13 cellular contexts compared by ENCODE assay signal in genomic region chr15:98943609-98944111, GRCh38.
A peak's percentile ranks its signal among the peaks of the same experiment; 100 is the strongest.
DNase-seq lines count a peak whose midpoint lies in the region; ATAC-seq and TF ChIP-seq lines count a peak whose summit lies in the region.
"Had no signal": no experiment of that assay in that cellular context is flagged by ENCODE, and none has a peak within 500 bp of the region (broad histone marks: within the 10 kb centered on the region; RNA-seq: fewer than 3 reads in every experiment).

No MANE protein-coding gene starts in this region.

- H3K4me1 Mint-ChIP-seq in nephron progenitor cell (peaks cover 10% of the 10 kb centered on the region), natural killer cell (no peaks in the 10 kb centered on the region)
- no peaks in the 10 kb centered on the region for H3K4me1 Mint-ChIP-seq in activated CD4-positive, alpha-beta T cell treated with anti-CD3 and anti-CD28 coated beads for 36 hours

- intact Hi-C loops in Right ventricle myocardium inferior (cut with DNase I) (loop anchor here (5.0 kb wide), 1 partner anchor 114 kb away; no protein-coding TSS in a partner anchor), cardiac septum (cut with DNase I) (loop anchor here (2.0 kb wide), 1 partner anchor 113 kb away; no protein-coding TSS in a partner anchor), testis (cut with DNase I; ENCODE audit: low total_unique reads) (no loop called here), natural killer cell (cut with micrococcal nuclease) (no loop called here)
- intact Hi-C loops in activated CD4-positive, alpha-beta T cell treated with anti-CD3 and anti-CD28 coated beads for 36 hours (cut with DNase I, micrococcal nuclease): no loop called here

- peaks cover 63% of the 10 kb centered on the region for H3K36me3 Mint-ChIP-seq in nephron progenitor cell (ENCODE audit: low read depth)
- H3K36me3 Mint-ChIP-seq in activated CD4-positive, alpha-beta T cell treated with anti-CD3 and anti-CD28 coated beads for 36 hours (ENCODE audit: low read depth): peaks cover 19% of the 10 kb centered on the region
- H3K36me3 Mint-ChIP-seq in natural killer cell: peaks cover 14% of the 10 kb centered on the region

- H3K4me3 Mint-ChIP-seq in nephron progenitor cell (no peak overlapping the region), natural killer cell (no peak overlapping the region)
- no peak overlapping the region for H3K4me3 Mint-ChIP-seq in activated CD4-positive, alpha-beta T cell treated with anti-CD3 and anti-CD28 coated beads for 36 hours

- H3K9me3 Mint-ChIP-seq in nephron progenitor cell (no peaks in the 10 kb centered on the region), natural killer cell (no peaks in the 10 kb centered on the region)
- no peaks in the 10 kb centered on the region for H3K9me3 Mint-ChIP-seq in activated CD4-positive, alpha-beta T cell treated with anti-CD3 and anti-CD28 coated beads for 36 hours (ENCODE audit: low read depth)

- H3K27me3 ChIP-seq in testis: no peaks in the 10 kb centered on the region

- no peak overlapping the region for H3K4me3 ChIP-seq in fibroblast of villous mesenchyme (ENCODE audit: low read depth, low read length)
- no peak overlapping the region for H3K4me3 ChIP-seq in testis

- ATAC-seq in Right ventricle myocardium inferior: peak; percentile 85
- no peak for ATAC-seq in activated CD4-positive, alpha-beta T cell treated with anti-CD3 and anti-CD28 coated beads for 36 hours
- no peak for ATAC-seq in natural killer cell
- ATAC-seq: activated CD4-positive, CD25-positive, alpha-beta regulatory T cell treated with anti-CD3 and anti-CD28 coated beads, Interleukin-2, amount 50 U/mL, for 24 hours; left lobe of liver had no signal

- H3K27me3 Mint-ChIP-seq in nephron progenitor cell (ENCODE audit: low read depth, poor library complexity) (peaks cover 4% of the 10 kb centered on the region), natural killer cell (ENCODE audit: low read depth in 2 of 2) (no peaks in the 10 kb centered on the region)
- no peaks in the 10 kb centered on the region for H3K27me3 Mint-ChIP-seq in activated CD4-positive, alpha-beta T cell treated with anti-CD3 and anti-CD28 coated beads for 36 hours

- no peaks in the 10 kb centered on the region for H3K4me1 ChIP-seq in testis

- H3K36me3 ChIP-seq in testis (ENCODE audit: low read depth, missing control alignments): no peaks in the 10 kb centered on the region

- no peak for TF ChIP-seq POLR2A in testis (IDR thresholded peaks at IDR 0.05)

- POLR2A ChIA-PET in activated CD4-positive, alpha-beta T cell treated with anti-CD3 and anti-CD28 coated beads for 36 hours (lab: Charles Lee): no interaction called here

- CTCF ChIA-PET in activated CD4-positive, alpha-beta T cell treated with anti-CD3 and anti-CD28 coated beads for 36 hours (lab: Charles Lee): interaction anchor here (0.7 kb wide), 1 partner anchor 115 kb away, joined by 3 read pairs; no protein-coding TSS in a partner anchor

- H3K9me3 ChIP-seq in testis: no peaks in the 10 kb centered on the region

- no peak overlapping the region for H3K27ac ChIP-seq in testis

- WGBS in testis, 2 donors: 59 to 74% methylated on average over 6 of the region's 6 CpGs

- TF ChIP-seq CTCF in fibroblast of villous mesenchyme (IDR thresholded peaks at IDR 0.05; ENCODE audit: insufficient read depth, low read depth, low read length) (no peak), nephron progenitor cell (IDR thresholded peaks at IDR 0.05) (no peak), testis (IDR thresholded peaks at IDR 0.05) (no peak), natural killer cell (IDR thresholded peaks at IDR 0.05) (no peak)

- H3K27ac Mint-ChIP-seq in nephron progenitor cell (peak overlapping the region; percentile 81), natural killer cell (no peak overlapping the region)
- no peak overlapping the region for H3K27ac Mint-ChIP-seq in activated CD4-positive, alpha-beta T cell treated with anti-CD3 and anti-CD28 coated beads for 36 hours

- DNase-seq in Right ventricle myocardium inferior (ENCODE audit: missing footprints) (peak; percentile 77), cardiac septum (ENCODE audit: low spot score) (no peak), fibroblast of villous mesenchyme (ENCODE audit: low read depth) (peak; percentile 60), nephron progenitor cell (no peak), testis (no peak), NCI-H774 (lab: John Stamatoyannopoulos, UW) (no peak), natural killer cell (no peak)
- DNase-seq in activated CD4-positive, alpha-beta T cell treated with anti-CD3 and anti-CD28 coated beads for 36 hours: no peak
- DNase-seq: activated gamma-delta T cell treated with Interleukin-2 at 50 U/mL for 16 hours, H7, NCI-H1694 treated with DMSO at 0.1 percent for 48 hours had no signal

Comparison
In these comparisons a context has a peak if more than half of its experiments do, and no peak if none do; other contexts are left out.
1. DNase-seq: peak in Right ventricle myocardium inferior (single experiment) and fibroblast of villous mesenchyme (single experiment); none in cardiac septum (single experiment), nephron progenitor cell (single experiment), testis (single experiment), NCI-H774 (single experiment), activated CD4-positive, alpha-beta T cell treated with anti-CD3 and anti-CD28 coated beads for 36 hours (single experiment) and natural killer cell (single experiment).
2. intact Hi-C loops: an anchor here in Right ventricle myocardium inferior (5.0 kb wide) and cardiac septum (2.0 kb wide); none called in testis, activated CD4-positive, alpha-beta T cell treated with anti-CD3 and anti-CD28 coated beads for 36 hours and natural killer cell.